In genomic region chr2:105464325-105464724, GRCh38 we compare ENCODE assay signal across 8 cellular contexts.
"Had no signal": no experiment of that assay in that cellular context is flagged by ENCODE, and none has a peak within 500 bp of the region (broad histone marks: within the 10 kb centered on the region; RNA-seq: fewer than 3 reads in every experiment).

No MANE protein-coding gene starts in this region.

- H3K27ac ChIP-seq: GM23248 had no signal

- H3K9ac ChIP-seq: GM23248 had no signal

- ATAC-seq: HepG2 had no signal

- H3K4me3 ChIP-seq: GM23248 had no signal

- DNase-seq: GM23248, H9, HCEC 1CT, KG1 had no signal

- FAIRE-seq: H1, H54, HepG2, HTR-8/SVneo had no signal

- H2AFZ ChIP-seq: GM23248 had no signal
